In the genomic region with DNA sequence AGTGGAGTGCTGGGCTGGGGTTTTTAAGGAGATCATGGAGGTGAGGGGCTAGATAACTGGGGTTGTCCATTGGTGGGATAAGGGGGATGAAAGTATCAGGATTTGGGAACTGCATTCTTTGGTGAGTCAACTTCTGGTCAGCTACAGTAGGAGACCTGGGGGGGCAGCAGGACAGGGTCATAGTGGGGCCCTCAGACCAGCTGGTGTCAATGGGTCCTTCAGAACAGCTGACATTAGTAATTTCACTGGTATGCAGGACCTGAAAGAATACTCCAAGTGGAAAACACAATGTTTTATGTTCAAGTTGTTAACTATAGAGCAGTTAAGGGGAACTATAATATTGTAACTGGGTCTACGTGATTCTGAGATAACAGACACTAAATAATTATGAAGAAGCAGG, we compare ENCODE assay signal across 17 cellular contexts.
"Had no signal": no experiment of that assay in that cellular context is flagged by ENCODE, and none has a peak within 500 bp of the region (broad histone marks: within the 10 kb centered on the region; RNA-seq: fewer than 3 reads in every experiment).

No MANE protein-coding gene starts in this region.

- H3K9me3 ChIP-seq: body of pancreas, colonic mucosa, left ventricle myocardium inferior, ovary had no signal

- H3K27me3 ChIP-seq: body of pancreas, colonic mucosa, ovary had no signal

- DNase-seq: activated CD4-positive, alpha-beta memory T cell treated with anti-CD3 and anti-CD28 coated beads for 36 hours; activated CD4-positive, alpha-beta T cell treated with anti-CD3 and anti-CD28 coated beads for 36 hours; activated naive CD4-positive, alpha-beta T cell; activated naive CD8-positive, alpha-beta T cell treated with anti-CD3 and anti-CD28 coated beads for 36 hours; activated T-cell treated with anti-CD3 and anti-CD28 coated beads for 4 hours; amniotic stem cell; body of pancreas; central memory CD4-positive, alpha-beta T cell; colonic mucosa; foreskin melanocyte; left ventricle myocardium inferior; naive thymus-derived CD4-positive, alpha-beta T cell; ovary; stimulated activated naive CD4-positive, alpha-beta T cell had no signal

- H3K4me3 ChIP-seq: body of pancreas, colonic mucosa, left ventricle myocardium inferior, ovary had no signal

- H3K36me3 ChIP-seq: colonic mucosa, ovary had no signal

- H3K4me1 ChIP-seq: colonic mucosa had no signal

- ATAC-seq: activated CD4-positive, alpha-beta T cell treated with anti-CD3 and anti-CD28 coated beads for 36 hours; activated T-helper 17 cell treated with anti-CD3 and anti-CD28 coated beads, Interleukin-2, amount 50 U/mL, for 72 hours; body of pancreas; naive thymus-derived CD4-positive, alpha-beta T cell; sciatic nerve; WTC11 had no signal

- H3K27ac ChIP-seq: body of pancreas, colonic mucosa, left ventricle myocardium inferior, ovary had no signal
